Comparison of ENCODE assay signal across 1 cellular context in the genomic region with DNA sequence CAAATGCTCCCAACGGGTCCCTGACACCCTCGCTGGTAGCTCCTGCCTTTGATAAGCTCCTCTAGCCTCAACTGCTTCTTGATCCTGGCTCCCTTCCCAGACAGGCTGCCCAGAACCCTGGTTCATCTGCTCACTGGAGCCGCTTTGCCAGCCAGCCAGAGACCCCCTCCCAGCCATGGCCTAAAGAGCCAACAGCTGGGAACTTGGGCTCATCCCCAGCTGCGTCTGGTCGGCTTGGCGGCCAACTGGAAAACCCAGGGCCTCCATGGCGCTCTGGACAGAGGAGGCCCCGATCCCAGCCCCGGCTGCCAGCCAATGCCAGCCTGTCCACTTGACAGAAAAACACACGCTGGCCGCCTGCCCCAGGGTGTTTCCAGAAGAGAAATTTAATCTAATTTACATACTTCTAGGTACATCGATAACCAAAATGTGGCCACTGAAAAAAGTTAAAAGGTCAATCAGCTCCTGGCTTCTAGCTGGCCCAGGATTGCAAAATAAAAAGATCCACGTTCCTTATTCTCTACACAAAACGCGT.
A peak's percentile ranks its signal among the peaks of the same experiment; 100 is the strongest.
TF ChIP-seq lines count a peak whose summit lies in the region.

No MANE protein-coding gene starts in this region.

TF ChIP-seq in SK-N-SH treated with all-trans-retinoic acid at 6 μM for 48 hours, 23 proteins besides CTCF, POLR2A, EP300 and RAD21 (continued from another document):
- TF ChIP-seq, protein P1, sequence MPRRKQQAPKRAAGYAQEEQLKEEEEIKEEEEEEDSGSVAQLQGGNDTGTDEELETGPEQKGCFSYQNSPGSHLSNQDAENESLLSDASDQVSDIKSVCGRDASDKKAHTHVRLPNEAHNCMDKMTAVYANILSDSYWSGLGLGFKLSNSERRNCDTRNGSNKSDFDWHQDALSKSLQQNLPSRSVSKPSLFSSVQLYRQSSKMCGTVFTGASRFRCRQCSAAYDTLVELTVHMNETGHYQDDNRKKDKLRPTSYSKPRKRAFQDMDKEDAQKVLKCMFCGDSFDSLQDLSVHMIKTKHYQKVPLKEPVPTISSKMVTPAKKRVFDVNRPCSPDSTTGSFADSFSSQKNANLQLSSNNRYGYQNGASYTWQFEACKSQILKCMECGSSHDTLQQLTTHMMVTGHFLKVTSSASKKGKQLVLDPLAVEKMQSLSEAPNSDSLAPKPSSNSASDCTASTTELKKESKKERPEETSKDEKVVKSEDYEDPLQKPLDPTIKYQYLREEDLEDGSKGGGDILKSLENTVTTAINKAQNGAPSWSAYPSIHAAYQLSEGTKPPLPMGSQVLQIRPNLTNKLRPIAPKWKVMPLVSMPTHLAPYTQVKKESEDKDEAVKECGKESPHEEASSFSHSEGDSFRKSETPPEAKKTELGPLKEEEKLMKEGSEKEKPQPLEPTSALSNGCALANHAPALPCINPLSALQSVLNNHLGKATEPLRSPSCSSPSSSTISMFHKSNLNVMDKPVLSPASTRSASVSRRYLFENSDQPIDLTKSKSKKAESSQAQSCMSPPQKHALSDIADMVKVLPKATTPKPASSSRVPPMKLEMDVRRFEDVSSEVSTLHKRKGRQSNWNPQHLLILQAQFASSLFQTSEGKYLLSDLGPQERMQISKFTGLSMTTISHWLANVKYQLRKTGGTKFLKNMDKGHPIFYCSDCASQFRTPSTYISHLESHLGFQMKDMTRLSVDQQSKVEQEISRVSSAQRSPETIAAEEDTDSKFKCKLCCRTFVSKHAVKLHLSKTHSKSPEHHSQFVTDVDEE (CRISPR knock-in tag; IDR thresholded peaks at IDR 0.05) = peak; percentile 54; the same call in 1 of the 2 replicates
TF ChIP-seq in SK-N-SH treated with all-trans-retinoic acid at 6 μM for 48 hours: peak in this region for 1.
